ENCODE assay signal across 8 cellular contexts in the genomic region with DNA sequence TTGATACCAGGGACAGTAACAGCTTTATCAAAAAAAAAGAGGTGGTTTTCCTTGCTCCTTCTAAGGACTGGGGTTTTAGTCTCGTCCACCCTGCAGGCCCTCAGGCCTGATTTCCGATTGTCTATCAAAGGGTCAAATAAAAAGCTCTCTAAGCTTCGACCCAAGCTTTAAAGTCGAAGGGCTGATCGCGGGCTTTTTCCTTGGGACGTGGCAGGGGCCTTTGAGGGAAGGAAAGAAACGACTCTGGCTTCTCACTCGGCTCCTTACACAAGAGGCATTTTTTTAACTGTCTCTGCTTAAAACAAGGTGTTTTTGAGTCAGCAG. TPM values are rescaled to one million over a fixed set of nuclear protein-coding genes. Genes with fewer than 3 reads are reported as not detected.
A peak's percentile ranks its signal among the peaks of the same experiment; 100 is the strongest.
DNase-seq lines count a peak whose midpoint lies in the region; ATAC-seq and TF ChIP-seq lines count a peak whose summit lies in the region.

No MANE protein-coding gene starts in this region.

- H2BK12ac ChIP-seq in mesenchymal stem cell (ENCODE audit: low read length in 2 of 2): no peak overlapping the region

- no peak overlapping the region for H3K23ac ChIP-seq in mesenchymal stem cell (ENCODE audit: low read length in 2 of 2)

- H3K9me3 ChIP-seq in left ventricle myocardium inferior (replicated peaks): no peaks in the 10 kb centered on the region
- H3K9me3 ChIP-seq in mesenchymal stem cell (ENCODE audit: control insufficient read depth, low read length): no peaks in the 10 kb centered on the region
- no peaks in the 10 kb centered on the region for H3K9me3 ChIP-seq in aorta (ENCODE audit: control insufficient read depth, low read length)

- no peak overlapping the region for H4K91ac ChIP-seq in mesenchymal stem cell (ENCODE audit: low read length)

- H3K27me3 ChIP-seq in left ventricle myocardium inferior (ENCODE audit: low read depth): no peaks in the 10 kb centered on the region
- H3K27me3 ChIP-seq in mesenchymal stem cell (ENCODE audit: control insufficient read depth in 1 of 2, insufficient read depth in 1 of 2, low read length in 2 of 2): no peaks in the 10 kb centered on the region
- no peaks in the 10 kb centered on the region for H3K27me3 ChIP-seq in aorta (ENCODE audit: control insufficient read depth in 1 of 2, insufficient read depth in 2 of 2, low read length in 1 of 2)

- H3K4me2 ChIP-seq in mesenchymal stem cell (ENCODE audit: low read length, poor library complexity, severe bottlenecking): peak overlapping the region; percentile 90

- H3K4me3 ChIP-seq in left ventricle myocardium inferior (peak overlapping the region; percentile 91), astrocyte of the cerebellum (ENCODE audit: low read depth, low read length) (peak overlapping the region; percentile 91), mesenchymal stem cell (ENCODE audit: insufficient read depth in 1 of 2, low read depth in 1 of 2, low read length in 2 of 2) (peak overlapping the region; percentile 91 to 96), aorta (ENCODE audit: low read length in 2 of 2) (peak overlapping the region; percentile 35 to 94)

- peaks cover 6% of the 10 kb centered on the region for H3K79me1 ChIP-seq in mesenchymal stem cell (replicated peaks; ENCODE audit: low read length, poor library complexity, severe bottlenecking)

- in situ Hi-C loops in astrocyte of the cerebellum (cut with HindIII; ENCODE audit: low sequenced_read_pairs): no loop called here

- no peak overlapping the region for H2BK5ac ChIP-seq in mesenchymal stem cell (ENCODE audit: low read depth, low read length, poor library complexity, severe bottlenecking)

- peak overlapping the region in 1 of 2 experiments; percentile 40 for H3K4ac ChIP-seq in mesenchymal stem cell (ENCODE audit: low read depth in 1 of 2, low read length in 2 of 2)

- WGBS in mesenchymal stem cell: 7% methylated on average over 7 of the region's 9 CpGs
- 2% methylated on average over 9 of the region's 9 CpGs for WGBS in aorta, 2 donors

- no peak for TF ChIP-seq CTCF in left ventricle myocardium inferior (IDR thresholded peaks at IDR 0.05; ENCODE audit: borderline replicate concordance)
- TF ChIP-seq CTCF in astrocyte of the cerebellum (IDR thresholded peaks at IDR 0.05; ENCODE audit: low read depth, low read length, missing control alignments): no peak

- intact Hi-C loops in left ventricle myocardium inferior (cut with micrococcal nuclease) (no loop called here), Right ventricle myocardium inferior (cut with DNase I) (loop anchor here (10.0 kb wide), 2 partner anchors 130 kb away; no protein-coding TSS in a partner anchor), aorta (cut with DNase I) (loop anchor here in 1 of 2 donors (5.0 kb wide), 1 partner anchor 62 kb away; a partner anchor contains a TSS)

- peak overlapping the region; percentile 85 for H2BK120ac ChIP-seq in mesenchymal stem cell (ENCODE audit: low read depth, low read length)

- DNase-seq in left ventricle myocardium inferior (no peak), Right ventricle myocardium inferior (ENCODE audit: missing footprints) (no peak), astrocyte of the cerebellum (ENCODE audit: low read depth) (no peak), mesenchymal stem cell (no peak), aorta (no peak), SIG-M5 (lab: John Stamatoyannopoulos, UW) (no peak)

- peaks cover 60% of the 10 kb centered on the region for H3K4me1 ChIP-seq in left ventricle myocardium inferior
- peaks cover 2% of the 10 kb centered on the region for H3K4me1 ChIP-seq in mesenchymal stem cell (ENCODE audit: control insufficient read depth, insufficient read depth, low read depth, low read length)
- H3K4me1 ChIP-seq in aorta (ENCODE audit: control insufficient read depth in 1 of 2, insufficient read depth in 2 of 2, low read length in 2 of 2): no peaks in the 10 kb centered on the region

- H2BK15ac ChIP-seq in mesenchymal stem cell (ENCODE audit: low read depth, poor library complexity, severe bottlenecking): peak overlapping the region; percentile 67

- ATAC-seq in Right ventricle myocardium inferior (no peak), aorta (ENCODE audit: low FRiP score) (peak; percentile 4), HG03039 (IDR thresholded peaks at IDR 0.05; ENCODE audit: unreplicated experiment) (no peak), GM18867 (IDR thresholded peaks at IDR 0.05; ENCODE audit: unreplicated experiment) (no peak)

- no peak overlapping the region for H3K14ac ChIP-seq in mesenchymal stem cell (ENCODE audit: low read length in 2 of 2)

- peak overlapping the region; percentile 37 to 89 for H3K18ac ChIP-seq in mesenchymal stem cell (ENCODE audit: low read depth in 1 of 2, low read length in 2 of 2)

- peaks cover 4% of the 10 kb centered on the region for H3K36me3 ChIP-seq in left ventricle myocardium inferior
- H3K36me3 ChIP-seq in mesenchymal stem cell (ENCODE audit: control insufficient read depth in 1 of 2, insufficient read depth in 2 of 2, low read depth in 1 of 2, low read length in 2 of 2): peaks cover 0 to 3% of the 10 kb centered on the region in 2 experiments
- H3K36me3 ChIP-seq in aorta (ENCODE audit: control insufficient read depth in 1 of 2, insufficient read depth in 2 of 2, low read length in 1 of 2): no peaks in the 10 kb centered on the region

- H2AK5ac ChIP-seq in mesenchymal stem cell (ENCODE audit: low read length, severe bottlenecking): no peak overlapping the region

- H2AFZ ChIP-seq in mesenchymal stem cell (ENCODE audit: low read depth, low read length): peak overlapping the region; percentile 18

- H3K9ac ChIP-seq in mesenchymal stem cell (ENCODE audit: low read length): peak overlapping the region; percentile 94

- H4K8ac ChIP-seq in mesenchymal stem cell (ENCODE audit: low read length): peak overlapping the region; percentile 94

- peak overlapping the region; percentile 99 for H3K27ac ChIP-seq in left ventricle myocardium inferior (replicated peaks)
- peak overlapping the region; percentile 47 for H3K27ac ChIP-seq in mesenchymal stem cell (ENCODE audit: low read length, poor library complexity, severe bottlenecking)
- H3K27ac ChIP-seq in aorta (ENCODE audit: low read depth in 1 of 2, low read length in 2 of 2): peak overlapping the region in 1 of 2 donors; percentile 55

RNA-seq across cellular contexts. Expression of a gene that starts 0.4 kb away (rescaled TPM):
- total RNA-seq in left ventricle myocardium inferior: 217 TPM
- total RNA-seq in Right ventricle myocardium inferior: 228 TPM
- polyA plus RNA-seq in mesenchymal stem cell (2013, experiment 1 of 2): 27.0 TPM
- 24.3 TPM for polyA plus RNA-seq in mesenchymal stem cell (2013, experiment 2 of 2)
- total RNA-seq in aorta: 10 to 100 TPM; 33.7 to 62.6 TPM
- 10 to 100 TPM; 10.8 to 14.1 TPM for polyA plus RNA-seq in aorta
